ENCODE assay signal across 1 cellular context in the genomic region with DNA sequence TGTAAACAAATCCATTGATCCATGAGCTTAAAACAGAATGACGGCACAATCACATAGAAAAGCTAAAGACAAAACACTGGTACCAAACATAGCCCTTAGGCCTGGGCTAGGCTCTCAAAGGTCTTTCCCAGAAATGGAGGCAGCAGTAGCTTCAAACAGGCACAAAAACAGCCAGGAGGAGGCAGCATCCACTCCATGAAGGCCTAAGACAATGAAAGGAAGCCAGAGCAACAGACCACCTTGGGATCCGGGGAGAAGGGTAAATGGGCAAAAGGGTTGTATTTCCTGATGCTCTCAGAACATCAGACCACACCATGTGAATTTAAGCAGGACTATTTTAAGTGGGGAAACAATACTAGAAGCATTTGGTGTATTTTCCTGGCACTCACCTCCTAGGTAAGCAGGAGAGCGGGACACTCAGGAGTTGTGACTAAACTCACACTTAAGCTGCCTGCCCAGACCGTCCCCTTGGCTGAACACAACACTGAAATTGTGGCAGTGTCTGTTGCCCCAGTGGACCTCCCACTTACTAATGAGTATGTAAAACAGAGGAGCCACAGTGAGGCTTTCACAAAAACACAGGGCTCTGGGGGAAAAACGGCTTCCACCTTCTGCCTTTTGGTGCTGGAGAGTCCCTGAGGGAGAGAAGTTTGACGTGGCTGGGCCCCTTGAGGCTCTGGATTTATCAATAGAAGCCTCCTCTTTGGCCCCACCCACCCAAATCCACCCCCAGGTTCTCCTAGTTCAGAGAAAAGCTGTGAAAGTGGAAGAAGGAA.
TF ChIP-seq lines count a peak whose summit lies in the region.

No MANE protein-coding gene starts in this region.

TF ChIP-seq in HepG2, 621 proteins besides CTCF, POLR2A, EP300 and RAD21:
- no peak for TF ChIP-seq ZNF75D (CRISPR knock-in tag; IDR thresholded peaks at IDR 0.05; ENCODE audit: borderline replicate concordance)
- peak; percentile 11; the same call in 1 of the 2 replicates for TF ChIP-seq STAG1 (CRISPR knock-in tag; IDR thresholded peaks at IDR 0.05)
- no peak for TF ChIP-seq KDM5B (CRISPR knock-in tag; IDR thresholded peaks at IDR 0.05; ENCODE audit: borderline replicate concordance)
